26 cellular contexts compared by ENCODE assay signal in genomic region chr14:90567191-90567590, GRCh38.
DNase-seq lines count a peak whose midpoint lies in the region; ATAC-seq and TF ChIP-seq lines count a peak whose summit lies in the region.
"Had no signal": no experiment of that assay in that cellular context is flagged by ENCODE, and none has a peak within 500 bp of the region (broad histone marks: within the 10 kb centered on the region; RNA-seq: fewer than 3 reads in every experiment).

No MANE protein-coding gene starts in this region.

- H3K27me3 ChIP-seq in RWPE2 (ENCODE audit: insufficient read depth, poor library complexity, severe bottlenecking) (no peaks in the 10 kb centered on the region), gastroesophageal sphincter (no peaks in the 10 kb centered on the region), sigmoid colon (no peaks in the 10 kb centered on the region)
- H3K27me3 ChIP-seq: thyroid gland had no signal

- 81 to 98% methylated on average over 5 to 7 of the region's 11 CpGs for WGBS in gastroesophageal sphincter (ENCODE audit: low coverage in 1 of 2), 2 donors
- WGBS in sigmoid colon, 2 donors = 92 to 93% methylated on average over 11 of the region's 11 CpGs

- TF ChIP-seq CTCF in RWPE2 (IDR thresholded peaks at IDR 0.05; ENCODE audit: poor library complexity, severe bottlenecking) = no peak
- no peak for TF ChIP-seq CTCF in gastroesophageal sphincter (IDR thresholded peaks at IDR 0.05)
- TF ChIP-seq CTCF in neural crest cell (conservative IDR thresholded peaks at IDR 0.05) = no peak
- no peak for TF ChIP-seq CTCF in sigmoid colon (IDR thresholded peaks at IDR 0.05)

- TF ChIP-seq EP300 in gastroesophageal sphincter (IDR thresholded peaks at IDR 0.05) (no peak), sigmoid colon (IDR thresholded peaks at IDR 0.05) (no peak)

- no peak overlapping the region for H3K27ac ChIP-seq in RWPE2 (ENCODE audit: poor library complexity, severe bottlenecking)
- H3K27ac ChIP-seq in gastroesophageal sphincter = peak overlapping the region in 3 of 4 donors; percentile 43 to 78 (median 75)
- peak overlapping the region in 3 of 4 donors; percentile 73 to 81 (median 73) for H3K27ac ChIP-seq in sigmoid colon
- H3K27ac ChIP-seq: prostate gland, thyroid gland, WERI-Rb-1 had no signal

- H3K27me3 Mint-ChIP-seq in neural crest cell (ENCODE audit: low read depth) = no peaks in the 10 kb centered on the region
- no peaks in the 10 kb centered on the region for H3K27me3 Mint-ChIP-seq in naive thymus-derived CD8-positive, alpha-beta T cell
- H3K27me3 Mint-ChIP-seq: activated CD8-positive, alpha-beta memory T cell treated with anti-CD3 and anti-CD28 coated beads, Interleukin-2, amount 10 ng/mL, durations not matched to agents 7 days and 5 days; B cell had no signal

- no peaks in the 10 kb centered on the region for H3K9me3 ChIP-seq in RWPE2 (ENCODE audit: severe bottlenecking)
- no peaks in the 10 kb centered on the region for H3K9me3 ChIP-seq in gastroesophageal sphincter
- no peaks in the 10 kb centered on the region for H3K9me3 ChIP-seq in sigmoid colon
- H3K9me3 ChIP-seq: prostate gland, thyroid gland had no signal

- peaks cover 43% of the 10 kb centered on the region for H3K4me1 Mint-ChIP-seq in neural crest cell
- no peaks in the 10 kb centered on the region for H3K4me1 Mint-ChIP-seq in naive thymus-derived CD8-positive, alpha-beta T cell
- H3K4me1 Mint-ChIP-seq: B cell had no signal

- H3K4me1 ChIP-seq in RWPE2 (ENCODE audit: insufficient read depth, poor library complexity, severe bottlenecking) (no peaks in the 10 kb centered on the region), gastroesophageal sphincter (peaks cover 0 to 59% (median 4%) of the 10 kb centered on the region in 3 donors), sigmoid colon (peaks cover 0 to 46% (median 31%) of the 10 kb centered on the region in 4 donors)
- H3K4me1 ChIP-seq: prostate gland, thyroid gland had no signal

- H3K4me3 ChIP-seq in RWPE2 (ENCODE audit: severe bottlenecking) (no peak overlapping the region), gastroesophageal sphincter (no peak overlapping the region), sigmoid colon (no peak overlapping the region)
- H3K4me3 ChIP-seq: prostate gland, thyroid gland had no signal

- intact Hi-C loops in sigmoid colon (cut with DNase I) = no loop called here

- no peak for TF ChIP-seq POLR2A in gastroesophageal sphincter (IDR thresholded peaks at IDR 0.05)
- no peak for TF ChIP-seq POLR2A in sigmoid colon (IDR thresholded peaks at IDR 0.05)

- no peak for ATAC-seq in RWPE2 (ENCODE audit: low read depth)
- no peak for ATAC-seq in gastroesophageal sphincter
- no peak for ATAC-seq in naive thymus-derived CD8-positive, alpha-beta T cell
- ATAC-seq in HG03520 (IDR thresholded peaks at IDR 0.05; ENCODE audit: unreplicated experiment) = no peak
- ATAC-seq in HG03565 (IDR thresholded peaks at IDR 0.05; ENCODE audit: unreplicated experiment) = no peak
- ATAC-seq: activated CD8-positive, alpha-beta memory T cell treated with anti-CD3 and anti-CD28 coated beads, Interleukin-2, amount 10 ng/mL, durations not matched to agents 7 days and 5 days; left ventricle myocardium superior had no signal

- no peaks in the 10 kb centered on the region for H3K9me3 Mint-ChIP-seq in neural crest cell
- no peaks in the 10 kb centered on the region for H3K9me3 Mint-ChIP-seq in naive thymus-derived CD8-positive, alpha-beta T cell
- H3K9me3 Mint-ChIP-seq: nephron had no signal

- no peak overlapping the region for H3K4me3 Mint-ChIP-seq in neural crest cell
- H3K4me3 Mint-ChIP-seq in naive thymus-derived CD8-positive, alpha-beta T cell = no peak overlapping the region
- H3K4me3 Mint-ChIP-seq: activated CD8-positive, alpha-beta memory T cell treated with anti-CD3 and anti-CD28 coated beads, Interleukin-2, amount 10 ng/mL, durations not matched to agents 7 days and 5 days; B cell; nephron had no signal

- H3K36me3 ChIP-seq in RWPE2 (ENCODE audit: low read depth) (no peaks in the 10 kb centered on the region), gastroesophageal sphincter (peaks cover 0 to 22% of the 10 kb centered on the region in 2 donors), sigmoid colon (no peaks in the 10 kb centered on the region)
- H3K36me3 ChIP-seq: prostate gland, thyroid gland had no signal

- peak; percentile 22 for DNase-seq in RWPE2 (ENCODE audit: low spot score)
- no peak for DNase-seq in neural crest cell (ENCODE audit: low read depth, low spot score)
- no peak for DNase-seq in sigmoid colon
- DNase-seq in naive thymus-derived CD8-positive, alpha-beta T cell = no peak
- DNase-seq in NCI-H446 treated with DMSO at 0.1 percent for 48 hours (lab: John Stamatoyannopoulos, UW) = no peak
- DNase-seq: activated CD4-positive, alpha-beta T cell treated with anti-CD3 and anti-CD28 coated beads for 48 hours; activated CD8-positive, alpha-beta memory T cell treated with anti-CD3 and anti-CD28 coated beads, Interleukin-2, amount 10 ng/mL, durations not matched to agents 7 days and 5 days; activated naive CD4-positive, alpha-beta T cell treated with Interleukin-2 at 50 U/mL for 16 hours; effector CD8-positive, alpha-beta T cell; erythroblast; foreskin fibroblast; HCEC 1CT; left ventricle myocardium superior; NCI-H1092; NCI-H187 treated with DMSO at 0.1 percent for 48 hours; NCI-H526 treated with DMSO at 0.1 percent for 48 hours; SHP77 treated with DMSO at 0.1 percent for 48 hours; stimulated activated naive CD4-positive, alpha-beta T cell treated with Interleukin-2 at 50 U/mL for 16 hours; thyroid gland; WERI-Rb-1 had no signal

- H3K27ac Mint-ChIP-seq in neural crest cell (ENCODE audit: unreplicated experiment) = peak overlapping the region; percentile 84
- H3K27ac Mint-ChIP-seq in naive thymus-derived CD8-positive, alpha-beta T cell = no peak overlapping the region
- H3K27ac Mint-ChIP-seq: activated CD8-positive, alpha-beta memory T cell treated with anti-CD3 and anti-CD28 coated beads, Interleukin-2, amount 10 ng/mL, durations not matched to agents 7 days and 5 days; B cell had no signal

- POLR2A ChIA-PET in naive thymus-derived CD8-positive, alpha-beta T cell (lab: Charles Lee) = no interaction called here

- H3K36me3 Mint-ChIP-seq in neural crest cell (ENCODE audit: low read depth) = peaks cover 6% of the 10 kb centered on the region
- H3K36me3 Mint-ChIP-seq in naive thymus-derived CD8-positive, alpha-beta T cell = no peaks in the 10 kb centered on the region
- H3K36me3 Mint-ChIP-seq: activated CD8-positive, alpha-beta memory T cell treated with anti-CD3 and anti-CD28 coated beads, Interleukin-2, amount 10 ng/mL, durations not matched to agents 7 days and 5 days had no signal
